ENCODE assay signal across 9 cellular contexts in genomic region chr6:31042801-31043200, GRCh38. TPM values are rescaled to one million over a fixed set of nuclear protein-coding genes. Genes with fewer than 3 reads are reported as not detected.
DNase-seq lines count a peak whose midpoint lies in the region; ATAC-seq and TF ChIP-seq lines count a peak whose summit lies in the region.
"Had no signal": no experiment of that assay in that cellular context is flagged by ENCODE, and none has a peak within 500 bp of the region (broad histone marks: within the 10 kb centered on the region; RNA-seq: fewer than 3 reads in every experiment).

No MANE protein-coding gene starts in this region.

- no peak overlapping the region for H3K27ac ChIP-seq in smooth muscle cell (ENCODE audit: low read depth)

- H4K20me1 ChIP-seq in smooth muscle cell (ENCODE audit: low read depth): no peaks in the 10 kb centered on the region

- H3K27me3 ChIP-seq in smooth muscle cell (ENCODE audit: low read depth): no peaks in the 10 kb centered on the region

- H3K79me2 ChIP-seq in smooth muscle cell (ENCODE audit: low read depth): no peaks in the 10 kb centered on the region

- 44% methylated on average over 4 of the region's 4 CpGs for WGBS in smooth muscle cell (ENCODE audit: low lambda C conversion rate)

- H3K9ac ChIP-seq in smooth muscle cell (ENCODE audit: low read depth): no peak overlapping the region

- H3K9me3 Mint-ChIP-seq in activated T-cell treated with anti-CD3 and anti-CD28 coated beads, Interleukin-2, amount 50 U/mL, for 4 hours: no peaks in the 10 kb centered on the region

- peak in 1 of 2 donors; percentile 53 for ATAC-seq in activated T-cell treated with anti-CD3 and anti-CD28 coated beads, Interleukin-2, amount 50 U/mL, for 4 hours

- no peaks in the 10 kb centered on the region for H3K36me3 ChIP-seq in smooth muscle cell (ENCODE audit: low read depth)

- DNase-seq in NCI-H2196 (lab: John Stamatoyannopoulos, UW; ENCODE audit: unreplicated experiment): peak; percentile 17
- DNase-seq in NCI-H2196 treated with DMSO at 0.1 percent for 48 hours (lab: John Stamatoyannopoulos, UW; ENCODE audit: unreplicated experiment): no peak
- DNase-seq in NAMALWA (ENCODE audit: low spot score): peak; percentile 26
- peak; percentile 10 for DNase-seq in activated T-cell treated with anti-CD3 and anti-CD28 coated beads, Interleukin-2, amount 50 U/mL, for 4 hours
- peak; percentile 44 for DNase-seq in glomerular visceral epithelial cell (ENCODE audit: extremely low spot score)
- no peak for DNase-seq in smooth muscle cell (lab: John Stamatoyannopoulos, UW; ENCODE audit: unreplicated experiment)
- DNase-seq in inferior parietal cortex (ENCODE audit: extremely low spot score): no peak
- no peak for DNase-seq in NCI-H128 (lab: John Stamatoyannopoulos, UW; ENCODE audit: unreplicated experiment)

- peaks cover 3% of the 10 kb centered on the region for H3F3A ChIP-seq in smooth muscle cell (ENCODE audit: low read depth)

- no peaks in the 10 kb centered on the region for H3K9me3 ChIP-seq in smooth muscle cell (replicated peaks; ENCODE audit: low read depth)

- peaks cover 24% of the 10 kb centered on the region for H3K27me3 Mint-ChIP-seq in activated T-cell treated with anti-CD3 and anti-CD28 coated beads, Interleukin-2, amount 50 U/mL, for 4 hours (ENCODE audit: low read depth)

- H3K4me3 ChIP-seq in smooth muscle cell: no peak overlapping the region

- H3K36me3 Mint-ChIP-seq in activated T-cell treated with anti-CD3 and anti-CD28 coated beads, Interleukin-2, amount 50 U/mL, for 4 hours (ENCODE audit: insufficient read depth): no peaks in the 10 kb centered on the region

- no peak overlapping the region for H3K4me3 Mint-ChIP-seq in activated T-cell treated with anti-CD3 and anti-CD28 coated beads, Interleukin-2, amount 50 U/mL, for 4 hours

- peak overlapping the region; percentile 35 for H2AFZ ChIP-seq in smooth muscle cell (ENCODE audit: low read depth)

- peak; percentile 55 for TF ChIP-seq CTCF in smooth muscle cell (IDR thresholded peaks at IDR 0.05; ENCODE audit: borderline replicate concordance, insufficient read depth, poor library complexity, severe bottlenecking)

- peaks cover 3% of the 10 kb centered on the region for H3K4me1 Mint-ChIP-seq in activated T-cell treated with anti-CD3 and anti-CD28 coated beads, Interleukin-2, amount 50 U/mL, for 4 hours (ENCODE audit: low read depth)

- no peak overlapping the region for H3K4me2 ChIP-seq in smooth muscle cell

- H3K4me1 ChIP-seq in smooth muscle cell (ENCODE audit: low read depth): no peaks in the 10 kb centered on the region

RNA-seq across cellular contexts. Expression of gene MUC22, which starts 32.5 kb away (rescaled TPM):
- total RNA-seq in activated T-cell treated with anti-CD3 and anti-CD28 coated beads, Interleukin-2, amount 50 U/mL, for 4 hours: not detected
- not detected in 2 replicates for total RNA-seq in smooth muscle cell
- polyA plus RNA-seq in smooth muscle cell: not detected in 2 replicates
- total RNA-seq: subcutaneous adipose tissue had no signal

RNA-seq across cellular contexts. Expression of gene MUC21, which starts 59.3 kb away (rescaled TPM):
- not detected for total RNA-seq in activated T-cell treated with anti-CD3 and anti-CD28 coated beads, Interleukin-2, amount 50 U/mL, for 4 hours
- not detected in 2 replicates for total RNA-seq in smooth muscle cell
- not detected in 2 replicates for polyA plus RNA-seq in smooth muscle cell
- total RNA-seq: subcutaneous adipose tissue had no signal

Comparison
In these comparisons a context has a peak if more than half of its experiments do, and no peak if none do; other contexts are left out.
1. DNase-seq: peak in NCI-H2196 (single experiment), NAMALWA (single experiment), activated T-cell treated with anti-CD3 and anti-CD28 coated beads, Interleukin-2, amount 50 U/mL, for 4 hours (single experiment) and glomerular visceral epithelial cell (single experiment); none in NCI-H2196 treated with DMSO at 0.1 percent for 48 hours (single experiment), smooth muscle cell (single experiment), inferior parietal cortex (single experiment) and NCI-H128 (single experiment).